In genomic region chr6:52843600-52843999, GRCh38 we compare ENCODE assay signal across 38 cellular contexts. TPM values are rescaled to one million over a fixed set of nuclear protein-coding genes. Genes with fewer than 3 reads are reported as not detected.
"Had no signal": no experiment of that assay in that cellular context is flagged by ENCODE, and none has a peak within 500 bp of the region (broad histone marks: within the 10 kb centered on the region; RNA-seq: fewer than 3 reads in every experiment).

No MANE protein-coding gene starts in this region.

- H3K4me3 Mint-ChIP-seq: activated B cell treated with CpG ODN at 0.5 μM for 24 hours; activated CD4-positive, alpha-beta memory T cell treated with anti-CD3 and anti-CD28 coated beads, Interleukin-2, amount 10 ng/mL, durations not matched to agents 7 days and 5 days; activated CD4-positive, alpha-beta T cell treated with anti-CD3 and anti-CD28 coated beads, Interleukin-2, amount 10 ng/mL, durations not matched to agents 24 days and 14 days; activated CD8-positive, alpha-beta memory T cell treated with anti-CD3 and anti-CD28 coated beads, Interleukin-2, amount 10 ng/mL, durations not matched to agents 7 days and 5 days; activated CD8-positive, alpha-beta T cell treated with anti-CD3 and anti-CD28 coated beads, Interleukin-2, amount 10 ng/mL, durations not matched to agents 7 days and 5 days; activated naive CD4-positive, alpha-beta T cell treated with anti-CD3 and anti-CD28 coated beads, Interleukin-2, amount 10 ng/mL, durations not matched to agents 7 days and 5 days; activated naive CD4-positive, alpha-beta T cell treated with anti-CD3 and anti-CD28 coated beads, Interleukin-2, amount 50 U/mL, for 24 hours; activated naive CD8-positive, alpha-beta T cell; activated naive CD8-positive, alpha-beta T cell treated with anti-CD3 and anti-CD28 coated beads, Interleukin-2, amount 10 ng/mL, durations not matched to agents 7 days and 5 days; activated naive CD8-positive, alpha-beta T cell treated with anti-CD3 and anti-CD28 coated beads, Interleukin-2, amount 50 U/mL, for 24 hours; activated T-cell treated with anti-CD3 and anti-CD28 coated beads, Interleukin-2, amount 50 U/mL, for 24 hours; brain; central memory CD8-positive, alpha-beta T cell; T-cell; T-helper 1 cell treated with Interleukin-12 subunit alpha and Interleukin-12 subunit beta and Interleukin-4 antibody, amounts not matched to agents 30 μg/mL and 1 μg/mL, for 36 hours; T-helper 2 cell treated with Interferon-gamma antibody and Interleukin-4, amounts not matched to agents 5 μg/mL and 100 μg/mL, for 36 hours had no signal

- H3K4me1 ChIP-seq: ascending aorta had no signal

- DNase-seq: activated B cell treated with CpG ODN at 0.5 μM for 24 hours; activated CD4-positive, alpha-beta memory T cell treated with anti-CD3 and anti-CD28 coated beads, Interleukin-2, amount 10 ng/mL, durations not matched to agents 7 days and 5 days; activated CD4-positive, alpha-beta T cell treated with anti-CD3 and anti-CD28 coated beads for 4 hours; activated CD4-positive, alpha-beta T cell treated with anti-CD3 and anti-CD28 coated beads, Interleukin-2, amount 10 ng/mL, durations not matched to agents 24 days and 14 days; activated CD4-positive, alpha-beta T cell treated with anti-CD3 and anti-CD28 coated beads, Interleukin-2, amount 50 U/mL, for 48 hours; activated CD4-positive, CD25-positive, alpha-beta regulatory T cell treated with anti-CD3 and anti-CD28 coated beads, Interleukin-2, amount 50 U/mL, for 72 hours; activated CD8-positive, alpha-beta memory T cell treated with anti-CD3 and anti-CD28 coated beads for 24 hours; activated CD8-positive, alpha-beta memory T cell treated with anti-CD3 and anti-CD28 coated beads, Interleukin-2, amount 10 ng/mL, durations not matched to agents 7 days and 5 days; activated CD8-positive, alpha-beta memory T cell treated with anti-CD3 and anti-CD28 coated beads, Interleukin-2, amount 50 U/mL, for 48 hours; activated CD8-positive, alpha-beta T cell treated with anti-CD3 and anti-CD28 coated beads, Interleukin-2, amount 10 ng/mL, durations not matched to agents 7 days and 5 days; activated effector memory CD4-positive, alpha-beta T cell treated with Interleukin-2 at 50 U/mL for 16 hours; activated gamma-delta T cell; activated naive CD4-positive, alpha-beta T cell treated with anti-CD3 and anti-CD28 coated beads, Interleukin-2, amount 10 ng/mL, durations not matched to agents 7 days and 5 days; activated naive CD4-positive, alpha-beta T cell treated with Interleukin-2 at 50 U/mL for 16 hours; activated naive CD8-positive, alpha-beta T cell treated with anti-CD3 and anti-CD28 coated beads, Interleukin-2, amount 10 ng/mL, durations not matched to agents 7 days and 5 days; activated naive CD8-positive, alpha-beta T cell treated with anti-CD3 and anti-CD28 coated beads, Interleukin-2, amount 50 U/mL, for 24 hours; activated T-cell treated with anti-CD3 and anti-CD28 coated beads, Interleukin-2, amount 50 U/mL, for 24 hours; activated T-cell treated with anti-CD3 and anti-CD28 coated beads, Interleukin-2, amount 50 U/mL, for 48 hours; amygdala; anterior cingulate cortex; caudate nucleus; cerebellar nuclear complex; T-cell; T-helper 2 cell; T-helper 9 cell had no signal

- FAIRE-seq: bronchial epithelial cell, TTC549 had no signal

- H3K9me3 ChIP-seq: ascending aorta had no signal

- H3K27me3 ChIP-seq: ascending aorta, cardiac muscle cell had no signal

- H3K36me3 Mint-ChIP-seq: activated CD8-positive, alpha-beta memory T cell treated with anti-CD3 and anti-CD28 coated beads, Interleukin-2, amount 10 ng/mL, durations not matched to agents 7 days and 5 days; activated naive CD4-positive, alpha-beta T cell treated with anti-CD3 and anti-CD28 coated beads, Interleukin-2, amount 10 ng/mL, durations not matched to agents 7 days and 5 days; activated naive CD4-positive, alpha-beta T cell treated with anti-CD3 and anti-CD28 coated beads, Interleukin-2, amount 50 U/mL, for 24 hours; activated naive CD8-positive, alpha-beta T cell treated with anti-CD3 and anti-CD28 coated beads, Interleukin-2, amount 10 ng/mL, durations not matched to agents 7 days and 5 days; brain; T-cell had no signal

- H3K4me3 ChIP-seq: ascending aorta, cardiac muscle cell had no signal

- H3K9me3 Mint-ChIP-seq: activated CD4-positive, alpha-beta memory T cell treated with anti-CD3 and anti-CD28 coated beads, Interleukin-2, amount 10 ng/mL, durations not matched to agents 7 days and 5 days; activated CD4-positive, alpha-beta T cell treated with anti-CD3 and anti-CD28 coated beads, Interleukin-2, amount 10 ng/mL, durations not matched to agents 24 days and 14 days; activated naive CD4-positive, alpha-beta T cell treated with anti-CD3 and anti-CD28 coated beads, Interleukin-2, amount 10 ng/mL, durations not matched to agents 7 days and 5 days; activated naive CD4-positive, alpha-beta T cell treated with anti-CD3 and anti-CD28 coated beads, Interleukin-2, amount 50 U/mL, for 24 hours; activated naive CD8-positive, alpha-beta T cell treated with anti-CD3 and anti-CD28 coated beads, Interleukin-2, amount 10 ng/mL, durations not matched to agents 7 days and 5 days; activated naive CD8-positive, alpha-beta T cell treated with anti-CD3 and anti-CD28 coated beads, Interleukin-2, amount 50 U/mL, for 24 hours; activated T-cell treated with anti-CD3 and anti-CD28 coated beads, Interleukin-2, amount 50 U/mL, for 24 hours; activated T-helper 2 cell treated with anti-CD3 and anti-CD28 coated beads, Interferon-gamma antibody, Interleukin-2, Interleukin-4, amounts not matched to agents 10 μg/mL and 5 μg/mL and 100 μg/mL, durations not matched to agents 14 hours and 24 hours and 36 hours; central memory CD8-positive, alpha-beta T cell; T-helper 1 cell treated with Interleukin-12 subunit alpha and Interleukin-12 subunit beta and Interleukin-4 antibody, amounts not matched to agents 30 μg/mL and 1 μg/mL, for 36 hours; T-helper 2 cell treated with Interferon-gamma antibody and Interleukin-4, amounts not matched to agents 5 μg/mL and 100 μg/mL, for 36 hours had no signal

- H3K27ac Mint-ChIP-seq: activated B cell treated with CpG ODN at 0.5 μM for 24 hours; activated CD4-positive, alpha-beta memory T cell treated with anti-CD3 and anti-CD28 coated beads, Interleukin-2, amount 10 ng/mL, durations not matched to agents 7 days and 5 days; activated CD4-positive, alpha-beta T cell treated with anti-CD3 and anti-CD28 coated beads, Interleukin-2, amount 10 ng/mL, durations not matched to agents 24 days and 14 days; activated CD8-positive, alpha-beta memory T cell treated with anti-CD3 and anti-CD28 coated beads, Interleukin-2, amount 10 ng/mL, durations not matched to agents 7 days and 5 days; activated CD8-positive, alpha-beta T cell treated with anti-CD3 and anti-CD28 coated beads, Interleukin-2, amount 10 ng/mL, durations not matched to agents 7 days and 5 days; activated naive CD4-positive, alpha-beta T cell treated with anti-CD3 and anti-CD28 coated beads, Interleukin-2, amount 10 ng/mL, durations not matched to agents 7 days and 5 days; activated naive CD4-positive, alpha-beta T cell treated with anti-CD3 and anti-CD28 coated beads, Interleukin-2, amount 50 U/mL, for 24 hours; activated naive CD8-positive, alpha-beta T cell; activated naive CD8-positive, alpha-beta T cell treated with anti-CD3 and anti-CD28 coated beads, Interleukin-2, amount 10 ng/mL, durations not matched to agents 7 days and 5 days; activated naive CD8-positive, alpha-beta T cell treated with anti-CD3 and anti-CD28 coated beads, Interleukin-2, amount 50 U/mL, for 24 hours; activated T-cell treated with anti-CD3 and anti-CD28 coated beads, Interleukin-2, amount 50 U/mL, for 24 hours; activated T-helper 2 cell treated with anti-CD3 and anti-CD28 coated beads, Interferon-gamma antibody, Interleukin-2, Interleukin-4, amounts not matched to agents 10 μg/mL and 5 μg/mL and 100 μg/mL, durations not matched to agents 14 hours and 24 hours and 36 hours; brain; T-helper 1 cell treated with Interleukin-12 subunit alpha and Interleukin-12 subunit beta and Interleukin-4 antibody, amounts not matched to agents 30 μg/mL and 1 μg/mL, for 36 hours; T-helper 2 cell treated with Interferon-gamma antibody and Interleukin-4, amounts not matched to agents 5 μg/mL and 100 μg/mL, for 36 hours had no signal

- H3K36me3 ChIP-seq: ascending aorta, cardiac muscle cell had no signal

- ATAC-seq: activated CD8-positive, alpha-beta memory T cell treated with anti-CD3 and anti-CD28 coated beads, Interleukin-2, amount 10 ng/mL, durations not matched to agents 7 days and 5 days; activated CD8-positive, alpha-beta T cell treated with anti-CD3 and anti-CD28 coated beads, Interleukin-2, amount 10 ng/mL, durations not matched to agents 7 days and 5 days; activated naive CD8-positive, alpha-beta T cell treated with anti-CD3 and anti-CD28 coated beads, Interleukin-2, amount 50 U/mL, for 24 hours; T-cell had no signal

- H3K4me1 Mint-ChIP-seq: activated B cell treated with CpG ODN at 0.5 μM for 24 hours; activated CD4-positive, alpha-beta memory T cell treated with anti-CD3 and anti-CD28 coated beads, Interleukin-2, amount 10 ng/mL, durations not matched to agents 7 days and 5 days; activated CD4-positive, alpha-beta T cell treated with anti-CD3 and anti-CD28 coated beads, Interleukin-2, amount 10 ng/mL, durations not matched to agents 24 days and 14 days; activated CD8-positive, alpha-beta memory T cell treated with anti-CD3 and anti-CD28 coated beads, Interleukin-2, amount 10 ng/mL, durations not matched to agents 7 days and 5 days; activated naive CD4-positive, alpha-beta T cell treated with anti-CD3 and anti-CD28 coated beads, Interleukin-2, amount 10 ng/mL, durations not matched to agents 7 days and 5 days; activated naive CD4-positive, alpha-beta T cell treated with anti-CD3 and anti-CD28 coated beads, Interleukin-2, amount 50 U/mL, for 24 hours; activated naive CD8-positive, alpha-beta T cell treated with anti-CD3 and anti-CD28 coated beads, Interleukin-2, amount 10 ng/mL, durations not matched to agents 7 days and 5 days; brain; central memory CD8-positive, alpha-beta T cell; T-cell had no signal

- H3K27ac ChIP-seq: ascending aorta, cardiac muscle cell, VCaP had no signal

RNA-seq across cellular contexts. Expression of gene GSTA5, which starts 3.0 kb away (rescaled TPM):
- total RNA-seq: activated B cell treated with CpG ODN at 0.5 μM for 24 hours; activated CD4-positive, alpha-beta memory T cell treated with anti-CD3 and anti-CD28 coated beads, Interleukin-2, amount 10 ng/mL, durations not matched to agents 7 days and 5 days; activated CD4-positive, alpha-beta T cell treated with anti-CD3 and anti-CD28 coated beads, Interleukin-2, amount 10 ng/mL, durations not matched to agents 24 days and 14 days; activated CD8-positive, alpha-beta memory T cell treated with anti-CD3 and anti-CD28 coated beads, Interleukin-2, amount 10 ng/mL, durations not matched to agents 7 days and 5 days; activated CD8-positive, alpha-beta T cell treated with anti-CD3 and anti-CD28 coated beads, Interleukin-2, amount 10 ng/mL, durations not matched to agents 7 days and 5 days; activated naive CD8-positive, alpha-beta T cell treated with anti-CD3 and anti-CD28 coated beads, Interleukin-2, amount 10 ng/mL, durations not matched to agents 7 days and 5 days; activated T-helper 2 cell treated with anti-CD3 and anti-CD28 coated beads, Interferon-gamma antibody, Interleukin-2, Interleukin-4, amounts not matched to agents 10 μg/mL and 5 μg/mL and 100 μg/mL, durations not matched to agents 14 hours and 24 hours and 36 hours; ascending aorta; bronchial epithelial cell; cardiac muscle cell; T-cell had no signal
- polyA plus RNA-seq: adipose tissue, cardiac muscle cell had no signal

RNA-seq across cellular contexts. Expression of gene GSTA1, which starts 40.0 kb away (rescaled TPM):
- total RNA-seq: activated B cell treated with CpG ODN at 0.5 μM for 24 hours; activated CD4-positive, alpha-beta memory T cell treated with anti-CD3 and anti-CD28 coated beads, Interleukin-2, amount 10 ng/mL, durations not matched to agents 7 days and 5 days; activated CD4-positive, alpha-beta T cell treated with anti-CD3 and anti-CD28 coated beads, Interleukin-2, amount 10 ng/mL, durations not matched to agents 24 days and 14 days; activated CD8-positive, alpha-beta memory T cell treated with anti-CD3 and anti-CD28 coated beads, Interleukin-2, amount 10 ng/mL, durations not matched to agents 7 days and 5 days; activated CD8-positive, alpha-beta T cell treated with anti-CD3 and anti-CD28 coated beads, Interleukin-2, amount 10 ng/mL, durations not matched to agents 7 days and 5 days; activated naive CD8-positive, alpha-beta T cell treated with anti-CD3 and anti-CD28 coated beads, Interleukin-2, amount 10 ng/mL, durations not matched to agents 7 days and 5 days; activated T-helper 2 cell treated with anti-CD3 and anti-CD28 coated beads, Interferon-gamma antibody, Interleukin-2, Interleukin-4, amounts not matched to agents 10 μg/mL and 5 μg/mL and 100 μg/mL, durations not matched to agents 14 hours and 24 hours and 36 hours; bronchial epithelial cell; cardiac muscle cell had no signal
